In the genomic region with DNA sequence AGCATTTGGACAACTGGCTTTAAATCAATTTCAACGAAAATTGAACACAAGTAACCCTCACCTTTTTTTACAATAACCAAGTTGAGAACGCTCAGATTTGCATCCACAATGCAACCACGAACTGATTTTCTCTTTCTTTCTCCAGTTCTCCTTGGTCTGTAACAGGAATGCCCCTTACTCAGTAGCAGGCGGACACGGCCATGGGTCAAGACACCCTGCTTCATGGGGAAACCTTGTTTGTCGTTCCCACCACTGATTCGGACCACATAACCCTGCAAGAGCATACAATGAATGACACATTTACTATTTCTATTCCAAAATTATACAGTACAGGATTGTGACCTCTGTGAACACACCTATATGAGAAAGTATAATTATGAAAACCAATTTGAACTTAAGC, we compare ENCODE assay signal across 8 cellular contexts. TPM values are rescaled to one million over a fixed set of nuclear protein-coding genes. Genes with fewer than 3 reads are reported as not detected.
DNase-seq lines count a peak whose midpoint lies in the region; ATAC-seq and TF ChIP-seq lines count a peak whose summit lies in the region.

No MANE protein-coding gene starts in this region.

- no peaks in the 10 kb centered on the region for H3K9me3 Mint-ChIP-seq in MCF 10A (ENCODE audit: unreplicated experiment)

- WGBS in HUES64 = 41% methylated on average over 7 of the region's 7 CpGs

- peaks cover 22% of the 10 kb centered on the region for H3K4me1 Mint-ChIP-seq in MCF 10A (ENCODE audit: insufficient read depth, unreplicated experiment)

- ATAC-seq in HG03460 (IDR thresholded peaks at IDR 0.05; ENCODE audit: unreplicated experiment) = no peak
- no peak for ATAC-seq in GM19452 (IDR thresholded peaks at IDR 0.05; ENCODE audit: unreplicated experiment)

- peak overlapping the region; percentile 97 for H3K4me3 Mint-ChIP-seq in MCF 10A (ENCODE audit: unreplicated experiment)

- H3K36me3 ChIP-seq in BE2C = peaks cover 60% of the 10 kb centered on the region
- H3K36me3 ChIP-seq in HUES64 (ENCODE audit: insufficient read depth, low read length) = peaks cover 60% of the 10 kb centered on the region
- H3K36me3 ChIP-seq in muscle layer of colon (ENCODE audit: insufficient read depth, low read length) = peaks cover 49% of the 10 kb centered on the region

- TF ChIP-seq CTCF in BE2C (IDR thresholded peaks at IDR 0.05; ENCODE audit: low read depth, low read length) (no peak), MCF 10A (IDR thresholded peaks at IDR 0.05; ENCODE audit: unreplicated experiment) (no peak), GM10266 (IDR thresholded peaks at IDR 0.05; ENCODE audit: control insufficient read depth, insufficient read depth, low read depth, missing control alignments) (no peak)

- H3K4me1 ChIP-seq in BE2C (no peaks in the 10 kb centered on the region), HUES64 (ENCODE audit: insufficient read depth, low read length) (peaks cover 9% of the 10 kb centered on the region; the same call in 1 of the 2 replicates), muscle layer of colon (ENCODE audit: insufficient read depth, low read length) (peaks cover 20% of the 10 kb centered on the region)

- peak overlapping the region; percentile 100 for H3K27ac Mint-ChIP-seq in MCF 10A (ENCODE audit: low read depth, unreplicated experiment)

- peak overlapping the region; percentile 94 for H3K4me3 ChIP-seq in BE2C (ENCODE audit: low read depth, low read length)
- H3K4me3 ChIP-seq in HUES64 (ENCODE audit: low read length) = peak overlapping the region; percentile 86
- no peak overlapping the region for H3K4me3 ChIP-seq in muscle layer of colon (ENCODE audit: low read depth in 1 of 2, low read length in 2 of 2)

- BruUV-seq in MCF 10A (replicated peaks; lab: Mats Ljungman, UMichigan) = no TSS peak

- H3K9ac ChIP-seq in HUES64 (ENCODE audit: low read depth, low read length) (peak overlapping the region; percentile 99), muscle layer of colon (ENCODE audit: low read length) (peak overlapping the region; percentile 76)

- CTCF ChIA-PET in MCF 10A (lab: Yijun Ruan, JAX) = interaction anchor here (0.8 to 1.1 kb wide), 2 partner anchors 329 to 706 kb away, joined by 3 read pairs; a partner anchor contains a TSS

- intact Hi-C loops in MCF 10A (cut with micrococcal nuclease) = loop anchor here (2.0 to 10.0 kb wide), 3 partner anchors 148 to 334 kb away; a partner anchor contains a TSS

- H3K27me3 Mint-ChIP-seq in MCF 10A (ENCODE audit: insufficient read depth, unreplicated experiment) = no peaks in the 10 kb centered on the region

- DNase-seq in BE2C = peak; percentile 14
- no peak for DNase-seq in MCF 10A (ENCODE audit: unreplicated experiment)
- DNase-seq in GM10266 (ENCODE audit: extremely low spot score) = no peak
- DNase-seq in NCI-H510A treated with DMSO at 0.1 percent for 48 hours (lab: John Stamatoyannopoulos, UW) = no peak

- no peaks in the 10 kb centered on the region for H3K9me3 ChIP-seq in BE2C
- H3K9me3 ChIP-seq in HUES64 (ENCODE audit: insufficient read depth, low read depth, low read length) = no peaks in the 10 kb centered on the region
- H3K9me3 ChIP-seq in muscle layer of colon (ENCODE audit: low read length) = no peaks in the 10 kb centered on the region

- H3K36me3 Mint-ChIP-seq in MCF 10A (ENCODE audit: insufficient read depth, unreplicated experiment) = peaks cover 78% of the 10 kb centered on the region

- no peaks in the 10 kb centered on the region for H3K27me3 ChIP-seq in BE2C
- H3K27me3 ChIP-seq in HUES64 (ENCODE audit: insufficient read depth, low read length) = no peaks in the 10 kb centered on the region
- no peaks in the 10 kb centered on the region for H3K27me3 ChIP-seq in muscle layer of colon (ENCODE audit: control insufficient read depth in 1 of 2, insufficient read depth in 2 of 2, low read length in 2 of 2)

- H3K27ac ChIP-seq in HUES64 (ENCODE audit: low read depth, low read length) (peak overlapping the region; percentile 91), muscle layer of colon (ENCODE audit: low read depth, low read length) (no peak overlapping the region)

- POLR2A ChIA-PET in MCF 10A (lab: Yijun Ruan, JAX) = interaction anchor here (0.7 to 6.1 kb wide), 6 partner anchors 31 to 1306 kb away, joined by 3 to 62 read pairs (median 17); a partner anchor contains a TSS

RNA-seq across cellular contexts. Expression of a gene that starts 1.4 kb away (rescaled TPM):
- polyA plus RNA-seq in BE2C (2012; ENCODE audit: insufficient read depth, insufficient read length, low read depth) = 844 TPM
- 1,912 TPM for polyA plus RNA-seq in HUES64 (2013, experiment 1 of 2)
- polyA plus RNA-seq in HUES64 (2013, experiment 2 of 2) = 2,153 TPM
- 3,254 and 3,841 TPM in 2 replicates for total RNA-seq in MCF 10A (2022)

RNA-seq across cellular contexts. Expression of a gene that starts 30.2 kb away (rescaled TPM):
- not detected for polyA plus RNA-seq in BE2C (2012; ENCODE audit: insufficient read depth, insufficient read length, low read depth)
- polyA plus RNA-seq in HUES64 (2013, experiment 1 of 2) = 5.1 TPM
- 5.3 TPM for polyA plus RNA-seq in HUES64 (2013, experiment 2 of 2)
- total RNA-seq in MCF 10A (2022) = 1.9 and 3.2 TPM in 2 replicates

Comparison
In these comparisons a context has a peak if more than half of its experiments do, and no peak if none do; other contexts are left out.
1. H3K4me3 ChIP-seq: peak in BE2C (single experiment) and HUES64 (single experiment); none in muscle layer of colon (0 of 2).